ENCODE assay signal across 8 cellular contexts in genomic region chr17:57408064-57408811, GRCh38.
A peak's percentile ranks its signal among the peaks of the same experiment; 100 is the strongest.
DNase-seq lines count a peak whose midpoint lies in the region; ATAC-seq and TF ChIP-seq lines count a peak whose summit lies in the region.

No MANE protein-coding gene starts in this region.

- H3K36me3 Mint-ChIP-seq in WTC11 (no peaks in the 10 kb centered on the region), memory B cell (peaks cover 5% of the 10 kb centered on the region)

- no peak for TF ChIP-seq EP300 in sigmoid colon (IDR thresholded peaks at IDR 0.05)

- no peak overlapping the region for H3K27ac ChIP-seq in sigmoid colon

- H3K4me1 ChIP-seq in sigmoid colon: peaks cover 0 to 37% (median 33%) of the 10 kb centered on the region in 4 donors

- no peaks in the 10 kb centered on the region for H3K9me3 ChIP-seq in sigmoid colon

- no peaks in the 10 kb centered on the region for H3K27me3 ChIP-seq in sigmoid colon

- WGBS in sigmoid colon, 2 donors: 24 to 34% methylated on average over 13 of the region's 13 CpGs

- peak overlapping the region; percentile 14; the same call in 1 of the 2 replicates for H3K4me3 Mint-ChIP-seq in WTC11
- H3K4me3 Mint-ChIP-seq in memory B cell: peak overlapping the region; percentile 17

- POLR2A ChIA-PET in WTC11 (lab: Charles Lee): interaction anchor here (0.6 to 1.0 kb wide), 3 partner anchors 11 to 36 kb away, joined by 3 read pairs; no protein-coding TSS in a partner anchor

- peaks cover 57% of the 10 kb centered on the region for H3K4me1 Mint-ChIP-seq in WTC11
- H3K4me1 Mint-ChIP-seq in memory B cell: peaks cover 16% of the 10 kb centered on the region

- intact Hi-C loops in sigmoid colon (cut with DNase I): no loop called here

- H3K27ac Mint-ChIP-seq in WTC11 (peak overlapping the region; percentile 87), memory B cell (no peak overlapping the region)

- DNase-seq in AML-193 (lab: John Stamatoyannopoulos, UW): peak; percentile 47 to 54
- peak; percentile 61 for DNase-seq in LoVo (ENCODE audit: low spot score)
- DNase-seq in WTC11 (ENCODE audit: low spot score): peak; percentile 38
- DNase-seq in memory B cell (ENCODE audit: low spot score in 2 of 2): no peak
- DNase-seq in sigmoid colon: no peak
- no peak for DNase-seq in dedifferentiated amniotic fluid mesenchymal stem cell (ENCODE audit: extremely low spot score)
- DNase-seq in omental fat pad (ENCODE audit: low spot score): no peak

- no peak for TF ChIP-seq POLR2A in sigmoid colon (IDR thresholded peaks at IDR 0.05)

- H3K9me3 Mint-ChIP-seq in WTC11 (no peaks in the 10 kb centered on the region), memory B cell (no peaks in the 10 kb centered on the region)

- no peaks in the 10 kb centered on the region for H3K36me3 ChIP-seq in sigmoid colon

- peak; percentile 71 for ATAC-seq in GM18907 (IDR thresholded peaks at IDR 0.05; ENCODE audit: unreplicated experiment)
- peak; percentile 82 for ATAC-seq in WTC11
- peak; percentile 71 for ATAC-seq in memory B cell (ENCODE audit: low read depth)
- ATAC-seq in omental fat pad (ENCODE audit: low FRiP score): no peak

- TF ChIP-seq CTCF in WTC11 (IDR thresholded peaks at IDR 0.05) (no peak), sigmoid colon (IDR thresholded peaks at IDR 0.05) (no peak), omental fat pad (IDR thresholded peaks at IDR 0.05) (no peak)

- H3K4me3 ChIP-seq in sigmoid colon: no peak overlapping the region

- CTCF ChIA-PET in WTC11 (lab: Charles Lee): interaction anchor here (0.5 to 4.0 kb wide), 11 partner anchors 10 to 571 kb away, joined by 3 to 32 read pairs (median 4); no protein-coding TSS in a partner anchor

- no peaks in the 10 kb centered on the region for H3K27me3 Mint-ChIP-seq in WTC11 (ENCODE audit: low read depth)
- no peaks in the 10 kb centered on the region for H3K27me3 Mint-ChIP-seq in memory B cell

TF ChIP-seq in WTC11, 78 proteins besides CTCF, POLR2A, EP300 and RAD21:
- TF ChIP-seq CREM (CRISPR knock-in tag; IDR thresholded peaks at IDR 0.05): no peak
- TF ChIP-seq GABPB1 (CRISPR knock-in tag; IDR thresholded peaks at IDR 0.05): peak; percentile 12; the same call in 1 of the 2 replicates

Comparison
In these comparisons a context has a peak if more than half of its experiments do, and no peak if none do; other contexts are left out.
1. DNase-seq: peak in AML-193 (2 of 2), LoVo (single experiment) and WTC11 (single experiment); none in memory B cell (0 of 2), sigmoid colon (single experiment), dedifferentiated amniotic fluid mesenchymal stem cell (single experiment) and omental fat pad (single experiment).